ENCODE assay signal across 2 cellular contexts in the genomic region with DNA sequence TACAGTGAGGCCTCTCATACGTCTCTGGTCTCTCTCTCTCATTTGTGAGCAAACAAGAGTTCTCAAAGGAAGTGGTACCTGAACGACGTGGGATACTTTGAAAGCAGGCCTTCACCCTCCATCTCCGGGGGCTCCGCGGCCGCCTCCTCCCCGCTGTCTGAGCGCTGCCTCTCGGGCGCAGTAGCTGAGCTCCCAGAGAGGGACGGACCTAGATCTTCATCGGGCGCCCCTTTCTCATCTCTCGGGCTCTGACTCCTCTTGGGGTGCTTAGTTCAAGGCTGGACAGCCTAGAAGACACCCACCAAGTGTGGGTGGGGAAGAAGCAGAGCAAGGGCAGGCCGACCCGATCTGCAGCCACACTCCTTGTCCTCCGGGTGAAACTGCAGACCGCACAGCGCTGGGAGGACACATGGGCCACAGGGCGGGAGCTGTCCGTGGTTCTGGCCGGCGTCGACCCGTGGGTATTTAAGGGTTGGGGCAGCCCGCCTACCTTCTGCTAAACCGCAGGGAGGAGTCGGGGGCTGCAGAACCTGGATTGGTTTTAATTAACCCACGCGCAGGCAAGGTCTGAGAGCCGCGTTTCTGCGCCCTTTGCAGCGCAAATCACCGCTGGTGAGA.
TF ChIP-seq lines count a peak whose summit lies in the region.

No MANE protein-coding gene starts in this region.

TF ChIP-seq in HEK293, 187 proteins besides CTCF, POLR2A, EP300 and RAD21 (continued from another document):
- no peak for TF ChIP-seq PATZ1 (tag by site-specific recombination; IDR thresholded peaks at IDR 0.05)
- no peak for TF ChIP-seq ZNF274 (IDR thresholded peaks at IDR 0.05; ENCODE audit: low read length)
- TF ChIP-seq ZNF274 (tag by site-specific recombination; IDR thresholded peaks at IDR 0.05; ENCODE audit: borderline replicate concordance): no peak
- no peak for TF ChIP-seq HOXC10 (CRISPR knock-in tag; IDR thresholded peaks at IDR 0.05)
- TF ChIP-seq ZNF366 (tag by site-specific recombination; conservative IDR thresholded peaks at IDR 0.05): no peak
- TF ChIP-seq ZBTB20 (tag by site-specific recombination; IDR thresholded peaks at IDR 0.05): no peak

TF ChIP-seq in WTC11, 78 proteins besides CTCF, POLR2A, EP300 and RAD21 (continued from another document and continues in another):
- peak; percentile 84 for TF ChIP-seq ZBTB21 (CRISPR knock-in tag; IDR thresholded peaks at IDR 0.05; ENCODE audit: borderline replicate concordance)
- no peak for TF ChIP-seq FOXJ3 (CRISPR knock-in tag; IDR thresholded peaks at IDR 0.05; ENCODE audit: borderline replicate concordance)
- TF ChIP-seq MXD4 (CRISPR knock-in tag; IDR thresholded peaks at IDR 0.05; ENCODE audit: borderline replicate concordance): no peak
- peak; percentile 90 for TF ChIP-seq MYBL2 (CRISPR knock-in tag; IDR thresholded peaks at IDR 0.05)
- TF ChIP-seq ERG (CRISPR knock-in tag; IDR thresholded peaks at IDR 0.05): no peak
- TF ChIP-seq, protein P1, sequence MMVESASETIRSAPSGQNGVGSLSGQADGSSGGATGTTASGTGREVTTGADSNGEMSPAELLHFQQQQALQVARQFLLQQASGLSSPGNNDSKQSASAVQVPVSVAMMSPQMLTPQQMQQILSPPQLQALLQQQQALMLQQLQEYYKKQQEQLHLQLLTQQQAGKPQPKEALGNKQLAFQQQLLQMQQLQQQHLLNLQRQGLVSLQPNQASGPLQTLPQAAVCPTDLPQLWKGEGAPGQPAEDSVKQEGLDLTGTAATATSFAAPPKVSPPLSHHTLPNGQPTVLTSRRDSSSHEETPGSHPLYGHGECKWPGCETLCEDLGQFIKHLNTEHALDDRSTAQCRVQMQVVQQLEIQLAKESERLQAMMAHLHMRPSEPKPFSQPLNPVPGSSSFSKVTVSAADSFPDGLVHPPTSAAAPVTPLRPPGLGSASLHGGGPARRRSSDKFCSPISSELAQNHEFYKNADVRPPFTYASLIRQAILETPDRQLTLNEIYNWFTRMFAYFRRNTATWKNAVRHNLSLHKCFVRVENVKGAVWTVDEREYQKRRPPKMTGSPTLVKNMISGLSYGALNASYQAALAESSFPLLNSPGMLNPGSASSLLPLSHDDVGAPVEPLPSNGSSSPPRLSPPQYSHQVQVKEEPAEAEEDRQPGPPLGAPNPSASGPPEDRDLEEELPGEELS (CRISPR knock-in tag; IDR thresholded peaks at IDR 0.05): peak; percentile 98
- TF ChIP-seq ZNF138 (CRISPR knock-in tag; conservative IDR thresholded peaks at IDR 0.05): no peak; the same call in 1 of the 2 replicates
- peak; percentile 69; the same call in 1 of the 2 replicates for TF ChIP-seq USF1 (CRISPR knock-in tag; IDR thresholded peaks at IDR 0.05)
- TF ChIP-seq ZNF425 (CRISPR knock-in tag; conservative IDR thresholded peaks at IDR 0.05): no peak
- TF ChIP-seq, protein P2, sequence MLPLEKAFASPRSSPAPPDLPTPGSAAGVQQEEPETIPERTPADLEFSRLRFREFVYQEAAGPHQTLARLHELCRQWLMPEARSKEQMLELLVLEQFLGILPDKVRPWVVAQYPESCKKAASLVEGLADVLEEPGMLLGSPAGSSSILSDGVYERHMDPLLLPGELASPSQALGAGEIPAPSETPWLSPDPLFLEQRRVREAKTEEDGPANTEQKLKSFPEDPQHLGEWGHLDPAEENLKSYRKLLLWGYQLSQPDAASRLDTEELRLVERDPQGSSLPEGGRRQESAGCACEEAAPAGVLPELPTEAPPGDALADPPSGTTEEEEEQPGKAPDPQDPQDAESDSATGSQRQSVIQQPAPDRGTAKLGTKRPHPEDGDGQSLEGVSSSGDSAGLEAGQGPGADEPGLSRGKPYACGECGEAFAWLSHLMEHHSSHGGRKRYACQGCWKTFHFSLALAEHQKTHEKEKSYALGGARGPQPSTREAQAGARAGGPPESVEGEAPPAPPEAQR (CRISPR knock-in tag; IDR thresholded peaks at IDR 0.05): no peak
- peak; percentile 77; the same call in 1 of the 2 replicates for TF ChIP-seq RELA (CRISPR knock-in tag; IDR thresholded peaks at IDR 0.05; ENCODE audit: borderline replicate concordance)
- TF ChIP-seq ZNF416 (CRISPR knock-in tag; IDR thresholded peaks at IDR 0.05): no peak
- no peak for TF ChIP-seq MLX (CRISPR knock-in tag; IDR thresholded peaks at IDR 0.05)
- TF ChIP-seq, protein P3, sequence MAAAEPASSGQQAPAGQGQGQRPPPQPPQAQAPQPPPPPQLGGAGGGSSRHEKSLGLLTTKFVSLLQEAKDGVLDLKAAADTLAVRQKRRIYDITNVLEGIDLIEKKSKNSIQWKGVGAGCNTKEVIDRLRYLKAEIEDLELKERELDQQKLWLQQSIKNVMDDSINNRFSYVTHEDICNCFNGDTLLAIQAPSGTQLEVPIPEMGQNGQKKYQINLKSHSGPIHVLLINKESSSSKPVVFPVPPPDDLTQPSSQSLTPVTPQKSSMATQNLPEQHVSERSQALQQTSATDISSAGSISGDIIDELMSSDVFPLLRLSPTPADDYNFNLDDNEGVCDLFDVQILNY (CRISPR knock-in tag; IDR thresholded peaks at IDR 0.05): no peak
- TF ChIP-seq TEAD1 (CRISPR knock-in tag; IDR thresholded peaks at IDR 0.05): peak; percentile 95
- 0 out of 2 replicates have a peak, but pooled peaks have one; percentile 33 for TF ChIP-seq ZNF317 (CRISPR knock-in tag; IDR thresholded peaks at IDR 0.05; ENCODE audit: borderline replicate concordance, low read depth)
- TF ChIP-seq KAT7 (CRISPR knock-in tag; IDR thresholded peaks at IDR 0.05; ENCODE audit: borderline replicate concordance): 0 out of 2 replicates have a peak, but pooled peaks have one; percentile 59
- TF ChIP-seq, protein P4, sequence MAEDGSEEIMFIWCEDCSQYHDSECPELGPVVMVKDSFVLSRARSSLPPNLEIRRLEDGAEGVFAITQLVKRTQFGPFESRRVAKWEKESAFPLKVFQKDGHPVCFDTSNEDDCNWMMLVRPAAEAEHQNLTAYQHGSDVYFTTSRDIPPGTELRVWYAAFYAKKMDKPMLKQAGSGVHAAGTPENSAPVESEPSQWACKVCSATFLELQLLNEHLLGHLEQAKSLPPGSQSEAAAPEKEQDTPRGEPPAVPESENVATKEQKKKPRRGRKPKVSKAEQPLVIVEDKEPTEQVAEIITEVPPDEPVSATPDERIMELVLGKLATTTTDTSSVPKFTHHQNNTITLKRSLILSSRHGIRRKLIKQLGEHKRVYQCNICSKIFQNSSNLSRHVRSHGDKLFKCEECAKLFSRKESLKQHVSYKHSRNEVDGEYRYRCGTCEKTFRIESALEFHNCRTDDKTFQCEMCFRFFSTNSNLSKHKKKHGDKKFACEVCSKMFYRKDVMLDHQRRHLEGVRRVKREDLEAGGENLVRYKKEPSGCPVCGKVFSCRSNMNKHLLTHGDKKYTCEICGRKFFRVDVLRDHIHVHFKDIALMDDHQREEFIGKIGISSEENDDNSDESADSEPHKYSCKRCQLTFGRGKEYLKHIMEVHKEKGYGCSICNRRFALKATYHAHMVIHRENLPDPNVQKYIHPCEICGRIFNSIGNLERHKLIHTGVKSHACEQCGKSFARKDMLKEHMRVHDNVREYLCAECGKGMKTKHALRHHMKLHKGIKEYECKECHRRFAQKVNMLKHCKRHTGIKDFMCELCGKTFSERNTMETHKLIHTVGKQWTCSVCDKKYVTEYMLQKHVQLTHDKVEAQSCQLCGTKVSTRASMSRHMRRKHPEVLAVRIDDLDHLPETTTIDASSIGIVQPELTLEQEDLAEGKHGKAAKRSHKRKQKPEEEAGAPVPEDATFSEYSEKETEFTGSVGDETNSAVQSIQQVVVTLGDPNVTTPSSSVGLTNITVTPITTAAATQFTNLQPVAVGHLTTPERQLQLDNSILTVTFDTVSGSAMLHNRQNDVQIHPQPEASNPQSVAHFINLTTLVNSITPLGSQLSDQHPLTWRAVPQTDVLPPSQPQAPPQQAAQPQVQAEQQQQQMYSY (CRISPR knock-in tag; IDR thresholded peaks at IDR 0.05): no peak
- TF ChIP-seq NR2C2 (CRISPR knock-in tag; IDR thresholded peaks at IDR 0.05): peak; percentile 28; the same call in 1 of the 2 replicates
- TF ChIP-seq ZNF232 (CRISPR knock-in tag; IDR thresholded peaks at IDR 0.05): peak; percentile 96
- TF ChIP-seq, protein P5, sequence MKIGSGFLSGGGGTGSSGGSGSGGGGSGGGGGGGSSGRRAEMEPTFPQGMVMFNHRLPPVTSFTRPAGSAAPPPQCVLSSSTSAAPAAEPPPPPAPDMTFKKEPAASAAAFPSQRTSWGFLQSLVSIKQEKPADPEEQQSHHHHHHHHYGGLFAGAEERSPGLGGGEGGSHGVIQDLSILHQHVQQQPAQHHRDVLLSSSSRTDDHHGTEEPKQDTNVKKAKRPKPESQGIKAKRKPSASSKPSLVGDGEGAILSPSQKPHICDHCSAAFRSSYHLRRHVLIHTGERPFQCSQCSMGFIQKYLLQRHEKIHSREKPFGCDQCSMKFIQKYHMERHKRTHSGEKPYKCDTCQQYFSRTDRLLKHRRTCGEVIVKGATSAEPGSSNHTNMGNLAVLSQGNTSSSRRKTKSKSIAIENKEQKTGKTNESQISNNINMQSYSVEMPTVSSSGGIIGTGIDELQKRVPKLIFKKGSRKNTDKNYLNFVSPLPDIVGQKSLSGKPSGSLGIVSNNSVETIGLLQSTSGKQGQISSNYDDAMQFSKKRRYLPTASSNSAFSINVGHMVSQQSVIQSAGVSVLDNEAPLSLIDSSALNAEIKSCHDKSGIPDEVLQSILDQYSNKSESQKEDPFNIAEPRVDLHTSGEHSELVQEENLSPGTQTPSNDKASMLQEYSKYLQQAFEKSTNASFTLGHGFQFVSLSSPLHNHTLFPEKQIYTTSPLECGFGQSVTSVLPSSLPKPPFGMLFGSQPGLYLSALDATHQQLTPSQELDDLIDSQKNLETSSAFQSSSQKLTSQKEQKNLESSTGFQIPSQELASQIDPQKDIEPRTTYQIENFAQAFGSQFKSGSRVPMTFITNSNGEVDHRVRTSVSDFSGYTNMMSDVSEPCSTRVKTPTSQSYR (CRISPR knock-in tag; IDR thresholded peaks at IDR 0.05): peak; percentile 81
- TF ChIP-seq, protein P6, sequence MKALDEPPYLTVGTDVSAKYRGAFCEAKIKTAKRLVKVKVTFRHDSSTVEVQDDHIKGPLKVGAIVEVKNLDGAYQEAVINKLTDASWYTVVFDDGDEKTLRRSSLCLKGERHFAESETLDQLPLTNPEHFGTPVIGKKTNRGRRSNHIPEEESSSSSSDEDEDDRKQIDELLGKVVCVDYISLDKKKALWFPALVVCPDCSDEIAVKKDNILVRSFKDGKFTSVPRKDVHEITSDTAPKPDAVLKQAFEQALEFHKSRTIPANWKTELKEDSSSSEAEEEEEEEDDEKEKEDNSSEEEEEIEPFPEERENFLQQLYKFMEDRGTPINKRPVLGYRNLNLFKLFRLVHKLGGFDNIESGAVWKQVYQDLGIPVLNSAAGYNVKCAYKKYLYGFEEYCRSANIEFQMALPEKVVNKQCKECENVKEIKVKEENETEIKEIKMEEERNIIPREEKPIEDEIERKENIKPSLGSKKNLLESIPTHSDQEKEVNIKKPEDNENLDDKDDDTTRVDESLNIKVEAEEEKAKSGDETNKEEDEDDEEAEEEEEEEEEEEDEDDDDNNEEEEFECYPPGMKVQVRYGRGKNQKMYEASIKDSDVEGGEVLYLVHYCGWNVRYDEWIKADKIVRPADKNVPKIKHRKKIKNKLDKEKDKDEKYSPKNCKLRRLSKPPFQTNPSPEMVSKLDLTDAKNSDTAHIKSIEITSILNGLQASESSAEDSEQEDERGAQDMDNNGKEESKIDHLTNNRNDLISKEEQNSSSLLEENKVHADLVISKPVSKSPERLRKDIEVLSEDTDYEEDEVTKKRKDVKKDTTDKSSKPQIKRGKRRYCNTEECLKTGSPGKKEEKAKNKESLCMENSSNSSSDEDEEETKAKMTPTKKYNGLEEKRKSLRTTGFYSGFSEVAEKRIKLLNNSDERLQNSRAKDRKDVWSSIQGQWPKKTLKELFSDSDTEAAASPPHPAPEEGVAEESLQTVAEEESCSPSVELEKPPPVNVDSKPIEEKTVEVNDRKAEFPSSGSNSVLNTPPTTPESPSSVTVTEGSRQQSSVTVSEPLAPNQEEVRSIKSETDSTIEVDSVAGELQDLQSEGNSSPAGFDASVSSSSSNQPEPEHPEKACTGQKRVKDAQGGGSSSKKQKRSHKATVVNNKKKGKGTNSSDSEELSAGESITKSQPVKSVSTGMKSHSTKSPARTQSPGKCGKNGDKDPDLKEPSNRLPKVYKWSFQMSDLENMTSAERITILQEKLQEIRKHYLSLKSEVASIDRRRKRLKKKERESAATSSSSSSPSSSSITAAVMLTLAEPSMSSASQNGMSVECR (CRISPR knock-in tag; IDR thresholded peaks at IDR 0.05; ENCODE audit: borderline replicate concordance): peak; percentile 99
- peak; percentile 89 for TF ChIP-seq ETV6 (CRISPR knock-in tag; IDR thresholded peaks at IDR 0.05)
- no peak for TF ChIP-seq PRRX2 (CRISPR knock-in tag; IDR thresholded peaks at IDR 0.05)
